17 cellular contexts compared by ENCODE assay signal in genomic region chr12:66692170-66692569, GRCh38.
"Had no signal": no experiment of that assay in that cellular context is flagged by ENCODE, and none has a peak within 500 bp of the region (broad histone marks: within the 10 kb centered on the region; RNA-seq: fewer than 3 reads in every experiment).

No MANE protein-coding gene starts in this region.

- H3K4me3 Mint-ChIP-seq: endodermal cell, neural crest cell had no signal

- H3K27ac Mint-ChIP-seq: endodermal cell had no signal

- H3K9me3 Mint-ChIP-seq: endodermal cell, neural crest cell had no signal

- DNase-seq: activated CD4-positive, alpha-beta T cell treated with anti-CD3 and anti-CD28 coated beads, Interleukin-2, amount 50 U/mL, for 1 hour; activated CD4-positive, CD25-positive, alpha-beta regulatory T cell; activated naive CD4-positive, alpha-beta T cell treated with anti-CD3 and anti-CD28 coated beads, Interleukin-2, amount 50 U/mL, for 16 hours; activated T-cell treated with anti-CD3 and anti-CD28 coated beads for 4 hours; brain microvascular endothelial cell; endodermal cell; erythroblast; kidney; left ventricle myocardium superior; mesendoderm; ovary; sigmoid colon; stimulated activated CD4-positive, alpha-beta T cell treated with anti-CD3 and anti-CD28 coated beads, Interleukin-2, amount 100 ng/mL, for 24 hours; stimulated activated naive CD4-positive, alpha-beta T cell; substantia nigra; trophoblast cell had no signal
